11 cellular contexts compared by ENCODE assay signal in the genomic region with DNA sequence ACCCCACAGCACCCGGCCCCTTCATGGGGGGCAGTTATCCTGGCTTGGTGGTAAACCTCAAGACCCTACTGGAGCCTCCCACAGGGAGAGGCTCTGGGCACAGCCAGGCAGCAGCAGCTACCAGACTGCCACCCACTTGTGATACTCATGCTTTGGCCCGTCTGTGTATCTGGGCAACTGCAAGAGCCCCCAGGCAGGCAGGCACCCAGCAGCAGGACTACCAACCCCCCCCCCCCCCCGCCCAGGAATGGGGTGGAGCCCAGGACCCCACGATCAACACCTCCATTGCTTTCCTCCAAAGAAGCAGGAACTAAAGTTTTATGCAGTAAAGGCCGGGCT. TPM values are rescaled to one million over a fixed set of nuclear protein-coding genes. Genes with fewer than 3 reads are reported as not detected.
DNase-seq lines count a peak whose midpoint lies in the region; ATAC-seq and TF ChIP-seq lines count a peak whose summit lies in the region.
"Had no signal": no experiment of that assay in that cellular context is flagged by ENCODE, and none has a peak within 500 bp of the region (broad histone marks: within the 10 kb centered on the region; RNA-seq: fewer than 3 reads in every experiment).

No MANE protein-coding gene starts in this region.

- no peaks in the 10 kb centered on the region for H3K9me3 ChIP-seq in Karpas-422 (ENCODE audit: low read length)
- H3K9me3 ChIP-seq in ascending aorta, result no peaks in the 10 kb centered on the region
- no peaks in the 10 kb centered on the region for H3K9me3 ChIP-seq in naive thymus-derived CD4-positive, alpha-beta T cell (ENCODE audit: control insufficient read depth in 2 of 3, low read length in 3 of 3)

- no peaks in the 10 kb centered on the region for H3K9me3 Mint-ChIP-seq in CD14-positive monocyte
- H3K9me3 Mint-ChIP-seq in naive thymus-derived CD4-positive, alpha-beta T cell, result peaks cover 0 to 4% (median 0%) of the 10 kb centered on the region in 11 donors

- H3K4me1 ChIP-seq in Karpas-422 (ENCODE audit: low read length) (peaks cover 60% of the 10 kb centered on the region), ascending aorta (peaks cover 14 to 23% of the 10 kb centered on the region in 2 donors)
- H3K4me1 ChIP-seq in naive thymus-derived CD4-positive, alpha-beta T cell (ENCODE audit: control insufficient read depth in 2 of 2, insufficient read depth in 2 of 2, low read length in 2 of 2), result peaks cover 53 to 55% of the 10 kb centered on the region in 2 donors

- H3K4me3 ChIP-seq in Karpas-422 (ENCODE audit: low read length) (peak overlapping the region; percentile 90), ascending aorta (peak overlapping the region in 1 of 2 donors; percentile 67)
- H3K4me3 ChIP-seq in naive thymus-derived CD4-positive, alpha-beta T cell (ENCODE audit: low read length), result peak overlapping the region; percentile 63

- H3K36me3 ChIP-seq in Karpas-422 (ENCODE audit: insufficient read depth, low read length), result peaks cover 12% of the 10 kb centered on the region
- H3K36me3 ChIP-seq in ascending aorta, result peaks cover 4 to 6% of the 10 kb centered on the region in 2 donors
- no peaks in the 10 kb centered on the region for H3K36me3 ChIP-seq in naive thymus-derived CD4-positive, alpha-beta T cell (ENCODE audit: control insufficient read depth in 2 of 3, insufficient read depth in 3 of 3, low read length in 3 of 3)

- peak overlapping the region; percentile 97 for H3K9ac ChIP-seq in Karpas-422 (ENCODE audit: low read length)

- no peaks in the 10 kb centered on the region for H3K9me2 ChIP-seq in Karpas-422 (replicated peaks; ENCODE audit: insufficient read depth, low read length)

- no peak overlapping the region for H2AFZ ChIP-seq in Karpas-422 (ENCODE audit: low read length)

- H3K36me3 Mint-ChIP-seq in CD14-positive monocyte, result peaks cover 11 to 16% of the 10 kb centered on the region in 2 donors
- peaks cover 0 to 8% (median 0%) of the 10 kb centered on the region in 5 donors for H3K36me3 Mint-ChIP-seq in naive thymus-derived CD4-positive, alpha-beta T cell

- peaks cover 55% of the 10 kb centered on the region for H3K4me1 Mint-ChIP-seq in CD14-positive monocyte
- peaks cover 4 to 42% (median 32%) of the 10 kb centered on the region in 7 donors for H3K4me1 Mint-ChIP-seq in naive thymus-derived CD4-positive, alpha-beta T cell

- TF ChIP-seq CTCF in CD14-positive monocyte (IDR thresholded peaks at IDR 0.05) (no peak), ascending aorta (IDR thresholded peaks at IDR 0.05) (no peak)

- peak overlapping the region; percentile 89 to 91 for H3K4me3 Mint-ChIP-seq in CD14-positive monocyte
- H3K4me3 Mint-ChIP-seq in naive thymus-derived CD4-positive, alpha-beta T cell, result peak overlapping the region; percentile 68 to 96 (median 83)

- H3K27ac Mint-ChIP-seq in CD14-positive monocyte, result peak overlapping the region; percentile 93 to 97 (median 96)
- peak overlapping the region in 4 of 9 donors; percentile 5 to 79 (median 43) for H3K27ac Mint-ChIP-seq in naive thymus-derived CD4-positive, alpha-beta T cell

- peak overlapping the region; percentile 97 for H3K27ac ChIP-seq in Karpas-422 (ENCODE audit: low read length)
- peak overlapping the region; percentile 81 to 92 for H3K27ac ChIP-seq in ascending aorta
- H3K27ac ChIP-seq in naive thymus-derived CD4-positive, alpha-beta T cell (ENCODE audit: low read depth, low read length), result peak overlapping the region; percentile 74

- intact Hi-C loops in CD14-positive monocyte (cut with micrococcal nuclease) (loop anchor here (5.0 kb wide), 1 partner anchor 49 kb away; a partner anchor contains a TSS), ascending aorta (cut with DNase I) (loop anchor here (5.0 kb wide), 1 partner anchor 159 kb away; no protein-coding TSS in a partner anchor)
- intact Hi-C loops in naive thymus-derived CD4-positive, alpha-beta T cell (cut with micrococcal nuclease), result no loop called here

- peak overlapping the region; percentile 99 for H3K4me2 ChIP-seq in Karpas-422 (ENCODE audit: low read depth, low read length, poor library complexity, severe bottlenecking)

- no peak for ATAC-seq in naive thymus-derived CD4-positive, alpha-beta T cell
- no peak for ATAC-seq in GM19351 (IDR thresholded peaks at IDR 0.05; ENCODE audit: unreplicated experiment)
- no peak for ATAC-seq in GM19455 (IDR thresholded peaks at IDR 0.05; ENCODE audit: unreplicated experiment)

- no peak for DNase-seq in CD14-positive monocyte (ENCODE audit: low spot score)
- DNase-seq in Karpas-422, result peak; percentile 71
- no peak for DNase-seq in ascending aorta (ENCODE audit: low spot score in 2 of 2)
- DNase-seq in naive thymus-derived CD4-positive, alpha-beta T cell, result no peak
- DNase-seq in NCI-H1048 (lab: John Stamatoyannopoulos, UW), result no peak
- DNase-seq in cortex of kidney (lab: John Stamatoyannopoulos, UW), result no peak
- DNase-seq: amniotic stem cell; stimulated activated CD4-positive, alpha-beta T cell treated with anti-CD3 and anti-CD28 coated beads, Interleukin-15, amount 100 ng/mL, for 24 hours; T1000 had no signal

- H3K79me2 ChIP-seq in Karpas-422 (ENCODE audit: low read length), result peaks cover 18% of the 10 kb centered on the region

- POLR2A ChIA-PET in naive thymus-derived CD4-positive, alpha-beta T cell (lab: Charles Lee), result interaction anchor here (1.1 to 3.4 kb wide), 5 partner anchors 10 to 213 kb away, joined by 3 to 53 read pairs (median 8); a partner anchor contains a TSS

- H3K27me3 Mint-ChIP-seq in CD14-positive monocyte (ENCODE audit: low read depth in 3 of 3), result peaks cover 0 to 1% (median 1%) of the 10 kb centered on the region in 3 donors
- H3K27me3 Mint-ChIP-seq in naive thymus-derived CD4-positive, alpha-beta T cell, result peaks cover 0 to 5% (median under 1%) of the 10 kb centered on the region in 5 donors

- no peaks in the 10 kb centered on the region for H3K27me3 ChIP-seq in Karpas-422 (ENCODE audit: low read length)
- H3K27me3 ChIP-seq in ascending aorta, result no peaks in the 10 kb centered on the region
- no peaks in the 10 kb centered on the region for H3K27me3 ChIP-seq in naive thymus-derived CD4-positive, alpha-beta T cell (ENCODE audit: control insufficient read depth in 2 of 2, insufficient read depth in 2 of 2, low read length in 2 of 2)

- CTCF ChIA-PET in naive thymus-derived CD4-positive, alpha-beta T cell (lab: Charles Lee), result interaction anchor here (0.6 to 3.3 kb wide), 5 partner anchors 10 to 169 kb away, joined by 3 to 19 read pairs (median 5); a partner anchor contains a TSS

- H4K20me1 ChIP-seq in Karpas-422 (ENCODE audit: insufficient read depth, low read depth, low read length), result peaks cover 17% of the 10 kb centered on the region; the same call in 1 of the 2 replicates

RNA-seq across cellular contexts. Expression of a gene that starts 0.9 kb away (rescaled TPM):
- polyA plus RNA-seq in CD14-positive monocyte, result 10 to 100 TPM; 35.7 to 37.1 TPM
- 99.1 and 285 TPM in 2 replicates for total RNA-seq in Karpas-422 (2014; rRNA removed; shearing (Covaris generic); ENCODE audit: low replicate concordance)
- 46.7 TPM for total RNA-seq in ascending aorta
- total RNA-seq in naive thymus-derived CD4-positive, alpha-beta T cell, result 10 to 100 TPM in 1 of 5 experiments, 1 to 10 TPM in 4; 4.6 to 22.6 (median 7.8) TPM
- 1 to 10 TPM; 2.4 to 2.9 TPM for polyA plus RNA-seq in naive thymus-derived CD4-positive, alpha-beta T cell

RNA-seq across cellular contexts. Expression of a gene that starts 13.0 kb away (rescaled TPM):
- 10 to 100 TPM; 14.5 TPM for polyA plus RNA-seq in CD14-positive monocyte
- 35.9 and 69.7 TPM in 2 replicates for total RNA-seq in Karpas-422 (2014; rRNA removed; shearing (Covaris generic); ENCODE audit: low replicate concordance)
- 17.3 TPM for total RNA-seq in ascending aorta
- total RNA-seq in naive thymus-derived CD4-positive, alpha-beta T cell, result 10 to 100 TPM; 64.2 to 96.4 (median 87.8) TPM
- 10 to 100 TPM; 22.6 to 36.3 TPM for polyA plus RNA-seq in naive thymus-derived CD4-positive, alpha-beta T cell

RNA-seq across cellular contexts. Expression of a gene that starts 14.5 kb away (rescaled TPM):
- polyA plus RNA-seq in CD14-positive monocyte, result 1 to 10 TPM; 1.1 to 2.2 TPM
- 28.0 and 76.4 TPM in 2 replicates for total RNA-seq in Karpas-422 (2014; rRNA removed; shearing (Covaris generic); ENCODE audit: low replicate concordance)
- 35.5 TPM for total RNA-seq in ascending aorta
- total RNA-seq in naive thymus-derived CD4-positive, alpha-beta T cell, result 10 to 100 TPM; 18.0 to 72.7 (median 22.4) TPM
- polyA plus RNA-seq in naive thymus-derived CD4-positive, alpha-beta T cell, result 1 to 10 TPM; 1.7 to 2.0 TPM

RNA-seq across cellular contexts. Expression of a gene that starts 46.6 kb away (rescaled TPM):
- 100 to 1,000 TPM; 158 to 172 TPM for polyA plus RNA-seq in CD14-positive monocyte
- 47.0 and 103 TPM in 2 replicates for total RNA-seq in Karpas-422 (2014; rRNA removed; shearing (Covaris generic); ENCODE audit: low replicate concordance)
- total RNA-seq in ascending aorta, result 31.6 TPM
- total RNA-seq in naive thymus-derived CD4-positive, alpha-beta T cell, result 10 to 100 TPM; 42.6 to 76.2 (median 68.5) TPM
- polyA plus RNA-seq in naive thymus-derived CD4-positive, alpha-beta T cell, result 10 to 100 TPM; 45.9 to 63.7 TPM

RNA-seq across cellular contexts. Expression of a gene that starts 46.7 kb away (rescaled TPM):
- 100 to 1,000 TPM; 355 to 601 TPM for polyA plus RNA-seq in CD14-positive monocyte
- 7.3 and 15.9 TPM in 2 replicates for total RNA-seq in Karpas-422 (2014; rRNA removed; shearing (Covaris generic); ENCODE audit: low replicate concordance)
- 907 TPM for total RNA-seq in ascending aorta
- 100 to 1,000 TPM; 135 to 558 (median 246) TPM for total RNA-seq in naive thymus-derived CD4-positive, alpha-beta T cell
- polyA plus RNA-seq in naive thymus-derived CD4-positive, alpha-beta T cell, result 100 to 1,000 TPM; 121 to 139 TPM

Comparison
In these comparisons a context has a peak if more than half of its experiments do, and no peak if none do; other contexts are left out.
1. intact Hi-C loops: an anchor here in CD14-positive monocyte (5.0 kb wide) and ascending aorta (5.0 kb wide); none called in naive thymus-derived CD4-positive, alpha-beta T cell.